ENCODE assay signal across 1 cellular context in genomic region chr20:54340667-54341081, GRCh38.
TF ChIP-seq lines count a peak whose summit lies in the region.

No MANE protein-coding gene starts in this region.

TF ChIP-seq in SK-N-SH, 30 proteins besides CTCF, POLR2A, EP300 and RAD21 (continued from another document):
- TF ChIP-seq GABPA (IDR thresholded peaks at IDR 0.05; ENCODE audit: low read depth) (no peak), FOXJ3 (CRISPR knock-in tag; IDR thresholded peaks at IDR 0.05) (no peak), NRF1 (IDR thresholded peaks at IDR 0.05; ENCODE audit: low read depth, low read length) (no peak), REST (IDR thresholded peaks at IDR 0.05; ENCODE audit: low read depth, low read length) (no peak), RXRA (IDR thresholded peaks at IDR 0.05; ENCODE audit: borderline replicate concordance, low read depth) (0 out of 2 replicates have a peak, but pooled peaks have one; percentile 45), MEF2A (IDR thresholded peaks at IDR 0.05; ENCODE audit: borderline replicate concordance, low read depth) (peak; percentile 17; the same call in 1 of the 2 replicates), MXI1 (IDR thresholded peaks at IDR 0.05; ENCODE audit: low read depth, low read length) (no peak), SIN3A (IDR thresholded peaks at IDR 0.05; ENCODE audit: borderline replicate concordance, low read depth, low read length) (no peak), JUND (IDR thresholded peaks at IDR 0.05) (peak; percentile 36; the same call in 1 of the 2 replicates), IRF3 (IDR thresholded peaks at IDR 0.05; ENCODE audit: low read depth, low read length) (no peak), FOSL2 (IDR thresholded peaks at IDR 0.05; ENCODE audit: borderline replicate concordance, low read depth) (peak; percentile 35; the same call in 1 of the 2 replicates), CHD2 (IDR thresholded peaks at IDR 0.05; ENCODE audit: low read length, partially characterized antibody) (no peak), MAX (IDR thresholded peaks at IDR 0.05; ENCODE audit: low read depth) (0 out of 2 replicates have a peak, but pooled peaks have one; percentile 9), PBX3 (IDR thresholded peaks at IDR 0.05) (peak; percentile 70), SMC3 (IDR thresholded peaks at IDR 0.05; ENCODE audit: low read depth, low read length) (no peak), POLR2AphosphoS5 (IDR thresholded peaks at IDR 0.05; ENCODE audit: low read depth, low read length) (peak; percentile 38; the same call in 1 of the 2 replicates), GATA2 (CRISPR knock-in tag; IDR thresholded peaks at IDR 0.05) (no peak), EZH2phosphoT487 (IDR thresholded peaks at IDR 0.05; ENCODE audit: borderline replicate concordance, low read depth) (no peak), TEAD4 (IDR thresholded peaks at IDR 0.05; ENCODE audit: borderline replicate concordance, insufficient read depth) (peak; percentile 58; the same call in 1 of the 2 replicates)
